Comparison of ENCODE assay signal across 9 cellular contexts in the genomic region with DNA sequence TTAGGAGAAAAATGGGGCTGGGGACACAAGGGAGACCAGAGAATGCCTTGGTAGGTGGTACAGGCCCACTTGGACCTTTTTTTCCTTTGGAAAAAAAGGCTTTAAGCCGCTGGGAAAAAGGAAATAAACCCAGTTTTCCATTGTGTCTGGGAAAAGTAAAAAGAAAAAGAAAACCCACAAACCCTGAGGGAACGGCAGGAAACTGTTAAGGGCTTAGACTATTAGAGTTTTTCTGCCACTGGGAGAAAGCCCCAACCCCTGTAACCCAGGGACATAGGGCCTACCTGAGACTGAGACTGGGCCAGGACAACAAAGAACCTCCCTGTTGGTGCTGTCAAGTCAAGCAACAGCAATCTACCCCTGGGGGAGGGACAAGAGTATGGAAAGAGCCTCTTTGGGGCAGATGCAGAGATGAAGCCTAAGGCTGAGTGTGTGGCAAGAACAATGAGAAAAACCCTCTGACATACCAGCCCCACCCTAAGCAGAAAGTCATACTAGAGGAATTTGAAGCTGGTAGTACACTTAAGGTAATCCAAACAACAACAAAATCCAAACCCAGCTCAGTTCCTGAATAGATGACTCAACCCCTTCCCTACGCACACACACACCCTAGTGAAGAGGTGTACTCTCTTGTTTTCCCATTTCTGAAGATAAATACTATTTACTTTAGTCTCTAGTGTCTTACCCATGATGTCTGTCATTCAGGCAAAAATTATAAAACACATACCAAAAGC. TPM values are rescaled to one million over a fixed set of nuclear protein-coding genes. Genes with fewer than 3 reads are reported as not detected.
DNase-seq lines count a peak whose midpoint lies in the region; ATAC-seq, FAIRE-seq and TF ChIP-seq lines count a peak whose summit lies in the region.
"Had no signal": no experiment of that assay in that cellular context is flagged by ENCODE, and none has a peak within 500 bp of the region (broad histone marks: within the 10 kb centered on the region; RNA-seq: fewer than 3 reads in every experiment).

No MANE protein-coding gene starts in this region.

- H3K9me3 ChIP-seq in ovary, result peaks cover 0 to 4% of the 10 kb centered on the region in 2 donors

- H3K4me3 ChIP-seq in fibroblast of mammary gland (ENCODE audit: control insufficient read depth, low read depth, low read length) (no peak overlapping the region), retinal pigment epithelial cell (ENCODE audit: low read length) (no peak overlapping the region), ovary (no peak overlapping the region)

- DNase-seq in ELF-1 (ENCODE audit: low read depth, low spot score), result peak; percentile 89
- DNase-seq in RCC 7860 (ENCODE audit: low spot score), result peak; percentile 64
- peak; percentile 96 for DNase-seq in fibroblast of mammary gland (ENCODE audit: low read depth)
- DNase-seq in retinal pigment epithelial cell (ENCODE audit: low read depth), result peak; percentile 93
- no peak for DNase-seq in NCI-H1105 treated with DMSO at 0.1 percent for 48 hours (lab: John Stamatoyannopoulos, UW)
- DNase-seq in Ammon's horn (ENCODE audit: low spot score), result no peak
- no peak for DNase-seq in ovary
- DNase-seq: NCI-H69 had no signal

- TF ChIP-seq EP300 in ovary (IDR thresholded peaks at IDR 0.05), result no peak

- WGBS in ovary, 3 donors, result 78 to 87% (median 86%) methylated on average over 3 of the region's 3 CpGs

- no peak for ATAC-seq in HG03457 (IDR thresholded peaks at IDR 0.05; ENCODE audit: unreplicated experiment)

- H3K4me1 ChIP-seq in ovary (ENCODE audit: insufficient read depth), result no peaks in the 10 kb centered on the region

- no peak overlapping the region for H3K27ac ChIP-seq in ovary

- TF ChIP-seq CTCF in fibroblast of mammary gland (conservative IDR thresholded peaks at IDR 0.05; ENCODE audit: control insufficient read depth, insufficient read depth, low read depth, low read length) (no peak), retinal pigment epithelial cell (conservative IDR thresholded peaks at IDR 0.05; ENCODE audit: low read depth, low read length) (no peak), ovary (IDR thresholded peaks at IDR 0.05) (no peak)

- TF ChIP-seq POLR2A in ovary (IDR thresholded peaks at IDR 0.05), result no peak

- H3K36me3 ChIP-seq in ovary, result no peaks in the 10 kb centered on the region

- no peak for FAIRE-seq in RCC 7860 (lab: Jason Lieb, UNC)

- no peaks in the 10 kb centered on the region for H3K27me3 ChIP-seq in ovary

- intact Hi-C loops in ovary (cut with DNase I), result no loop called here

RNA-seq across cellular contexts. Expression of a gene that starts 22.8 kb away (rescaled TPM):
- 10 to 100 TPM; 22.3 to 55.6 (median 44.4) TPM for total RNA-seq in ovary
- 10 to 100 TPM; 17.9 to 25.8 TPM for polyA plus RNA-seq in ovary

RNA-seq across cellular contexts. Expression of a gene that starts 56.1 kb away (rescaled TPM):
- total RNA-seq in ovary, result not detected
- polyA plus RNA-seq in ovary, result not detected

Comparison
In these comparisons a context has a peak if more than half of its experiments do, and no peak if none do; other contexts are left out.
1. DNase-seq: peak in ELF-1 (single experiment), RCC 7860 (single experiment), fibroblast of mammary gland (single experiment) and retinal pigment epithelial cell (single experiment); none in NCI-H1105 treated with DMSO at 0.1 percent for 48 hours (single experiment), Ammon's horn (single experiment) and ovary (0 of 5).